Comparison of ENCODE assay signal across 17 cellular contexts in genomic region chr3:177703788-177704187, GRCh38.
DNase-seq lines count a peak whose midpoint lies in the region; ATAC-seq, FAIRE-seq and TF ChIP-seq lines count a peak whose summit lies in the region.
"Had no signal": no experiment of that assay in that cellular context is flagged by ENCODE, and none has a peak within 500 bp of the region (broad histone marks: within the 10 kb centered on the region; RNA-seq: fewer than 3 reads in every experiment).

No MANE protein-coding gene starts in this region.

- no peak for TF ChIP-seq CTCF in kidney epithelial cell (IDR thresholded peaks at IDR 0.05; ENCODE audit: insufficient read depth, low read length, poor library complexity, severe bottlenecking)

- no peaks in the 10 kb centered on the region for H3K27me3 ChIP-seq in kidney epithelial cell (ENCODE audit: control insufficient read depth, insufficient read depth, low read length)

- H3K27me3 Mint-ChIP-seq in activated T-helper 17 cell treated with anti-CD3 and anti-CD28 coated beads, Interleukin-2, amount 50 U/mL, for 72 hours = no peaks in the 10 kb centered on the region
- H3K27me3 Mint-ChIP-seq in T-helper 2 cell treated with Interferon-gamma antibody and Interleukin-4, amounts not matched to agents 5 μg/mL and 100 μg/mL, for 36 hours (ENCODE audit: low read depth) = no peaks in the 10 kb centered on the region
- H3K27me3 Mint-ChIP-seq: activated naive CD4-positive, alpha-beta T cell treated with anti-CD3 and anti-CD28 coated beads, Interleukin-2, amount 50 U/mL, for 24 hours had no signal

- no peak overlapping the region for H3K4me3 Mint-ChIP-seq in activated T-helper 17 cell treated with anti-CD3 and anti-CD28 coated beads, Interleukin-2, amount 50 U/mL, for 72 hours
- no peak overlapping the region for H3K4me3 Mint-ChIP-seq in T-helper 2 cell treated with Interferon-gamma antibody and Interleukin-4, amounts not matched to agents 5 μg/mL and 100 μg/mL, for 36 hours
- H3K4me3 Mint-ChIP-seq: activated naive CD4-positive, alpha-beta T cell treated with anti-CD3 and anti-CD28 coated beads, Interleukin-2, amount 50 U/mL, for 24 hours; mesothelial cell of epicardium had no signal

- peak; percentile 12 for DNase-seq in AG08395 (ENCODE audit: low spot score)
- DNase-seq in GM03348 (ENCODE audit: low spot score) = peak; percentile 19
- DNase-seq in kidney epithelial cell (ENCODE audit: low read depth) = peak; percentile 9
- DNase-seq in T-helper 2 cell treated with Interferon-gamma antibody and Interleukin-4, amounts not matched to agents 5 μg/mL and 100 μg/mL, for 36 hours (ENCODE audit: low spot score) = no peak
- DNase-seq in GM19239 (ENCODE audit: insufficient read length, low spot score) = no peak
- DNase-seq: COR-L47; EL; NCI-H1105 treated with DMSO at 0.1 percent for 48 hours; NCI-H526; Right ventricle myocardium superior; stimulated activated CD4-positive, alpha-beta T cell treated with anti-CD3 and anti-CD28 coated beads, Interleukin-12 subunit alpha, Interleukin-12 subunit beta, amount 100 ng/mL, for 4 hours had no signal

- no peak for FAIRE-seq in GM19239 (lab: Jason Lieb, UNC)

- H3K4me3 ChIP-seq in kidney epithelial cell (ENCODE audit: low read depth, low read length) = no peak overlapping the region
- H3K4me3 ChIP-seq: coronary artery had no signal

- no peaks in the 10 kb centered on the region for H3K36me3 Mint-ChIP-seq in activated T-helper 17 cell treated with anti-CD3 and anti-CD28 coated beads, Interleukin-2, amount 50 U/mL, for 72 hours (ENCODE audit: low read depth)
- H3K36me3 Mint-ChIP-seq in T-helper 2 cell treated with Interferon-gamma antibody and Interleukin-4, amounts not matched to agents 5 μg/mL and 100 μg/mL, for 36 hours (ENCODE audit: low read depth) = no peaks in the 10 kb centered on the region
- H3K36me3 Mint-ChIP-seq: activated naive CD4-positive, alpha-beta T cell treated with anti-CD3 and anti-CD28 coated beads, Interleukin-2, amount 50 U/mL, for 24 hours; mesothelial cell of epicardium had no signal

- H3K36me3 ChIP-seq in kidney epithelial cell (ENCODE audit: control insufficient read depth, insufficient read depth, low read length) = no peaks in the 10 kb centered on the region

- H3K27ac Mint-ChIP-seq in activated T-helper 17 cell treated with anti-CD3 and anti-CD28 coated beads, Interleukin-2, amount 50 U/mL, for 72 hours = no peak overlapping the region
- H3K27ac Mint-ChIP-seq in T-helper 2 cell treated with Interferon-gamma antibody and Interleukin-4, amounts not matched to agents 5 μg/mL and 100 μg/mL, for 36 hours = no peak overlapping the region
- H3K27ac Mint-ChIP-seq: activated naive CD4-positive, alpha-beta T cell treated with anti-CD3 and anti-CD28 coated beads, Interleukin-2, amount 50 U/mL, for 24 hours; mesothelial cell of epicardium had no signal

- TF ChIP-seq POLR2A in GM18505 (IDR thresholded peaks at IDR 0.05; ENCODE audit: borderline replicate concordance, extremely low read depth, insufficient read depth, insufficient read length) = no peak

- no peaks in the 10 kb centered on the region for H3K9me3 Mint-ChIP-seq in activated T-helper 17 cell treated with anti-CD3 and anti-CD28 coated beads, Interleukin-2, amount 50 U/mL, for 72 hours
- no peaks in the 10 kb centered on the region for H3K9me3 Mint-ChIP-seq in T-helper 2 cell treated with Interferon-gamma antibody and Interleukin-4, amounts not matched to agents 5 μg/mL and 100 μg/mL, for 36 hours
- H3K9me3 Mint-ChIP-seq: activated naive CD4-positive, alpha-beta T cell treated with anti-CD3 and anti-CD28 coated beads, Interleukin-2, amount 50 U/mL, for 24 hours; mesothelial cell of epicardium had no signal

- ATAC-seq in activated T-helper 17 cell treated with anti-CD3 and anti-CD28 coated beads, Interleukin-2, amount 50 U/mL, for 72 hours (replicated peaks) = peak; percentile 56
- ATAC-seq in GM18505 (IDR thresholded peaks at IDR 0.05; ENCODE audit: unreplicated experiment) (no peak), HG03442 (IDR thresholded peaks at IDR 0.05; ENCODE audit: unreplicated experiment) (no peak)

- H3K4me1 Mint-ChIP-seq in activated T-helper 17 cell treated with anti-CD3 and anti-CD28 coated beads, Interleukin-2, amount 50 U/mL, for 72 hours = no peaks in the 10 kb centered on the region
- H3K4me1 Mint-ChIP-seq in T-helper 2 cell treated with Interferon-gamma antibody and Interleukin-4, amounts not matched to agents 5 μg/mL and 100 μg/mL, for 36 hours (ENCODE audit: low read depth) = no peaks in the 10 kb centered on the region
- H3K4me1 Mint-ChIP-seq: activated naive CD4-positive, alpha-beta T cell treated with anti-CD3 and anti-CD28 coated beads, Interleukin-2, amount 50 U/mL, for 24 hours; mesothelial cell of epicardium had no signal

Comparison
In these comparisons a context has a peak if more than half of its experiments do, and no peak if none do; other contexts are left out.
1. DNase-seq: peak in AG08395 (single experiment), GM03348 (single experiment) and kidney epithelial cell (single experiment); none in T-helper 2 cell treated with Interferon-gamma antibody and Interleukin-4, amounts not matched to agents 5 μg/mL and 100 μg/mL, for 36 hours (single experiment) and GM19239 (single experiment).